Comparison of ENCODE assay signal across 1 cellular context in genomic region chr11:67561971-67562560, GRCh38.
TF ChIP-seq lines count a peak whose summit lies in the region.

No MANE protein-coding gene starts in this region.

TF ChIP-seq in H1, 55 proteins besides CTCF, POLR2A, EP300 and RAD21:
- no peak for TF ChIP-seq JUN (IDR thresholded peaks at IDR 0.05; ENCODE audit: low read depth, low read length)
- TF ChIP-seq BACH1 (IDR thresholded peaks at IDR 0.05; ENCODE audit: low read length) = no peak
- TF ChIP-seq SP4 (IDR thresholded peaks at IDR 0.05; ENCODE audit: low read length) = no peak
- TF ChIP-seq NANOG (IDR thresholded peaks at IDR 0.05; ENCODE audit: insufficient read depth, low read depth, low read length, poor library complexity, severe bottlenecking) = no peak
- TF ChIP-seq SIRT6 (IDR thresholded peaks at IDR 0.05; ENCODE audit: low read length) = no peak
- no peak for TF ChIP-seq MAX (IDR thresholded peaks at IDR 0.05)
- no peak for TF ChIP-seq RXRA (IDR thresholded peaks at IDR 0.05; ENCODE audit: insufficient read depth, low read depth, low read length)
